1 cellular context compared by ENCODE assay signal in genomic region chr10:15097011-15097812, GRCh38.
A peak's percentile ranks its signal among the peaks of the same experiment; 100 is the strongest.
TF ChIP-seq lines count a peak whose summit lies in the region.

RPP38 (plus strand) TSS chr10:15097355; CDS start chr10:15103315, 5,960 bp downstream.

TF ChIP-seq in A549, 52 proteins besides CTCF, POLR2A, EP300 and RAD21 (continued from another document):
- TF ChIP-seq BHLHE40 (IDR thresholded peaks at IDR 0.05; ENCODE audit: low read depth, low read length) = no peak
- TF ChIP-seq RNF2 (IDR thresholded peaks at IDR 0.05; ENCODE audit: borderline replicate concordance, low read depth) = no peak
- no peak for TF ChIP-seq FOSB (CRISPR knock-in tag; IDR thresholded peaks at IDR 0.05)
- TF ChIP-seq KDM5A (IDR thresholded peaks at IDR 0.05) = peak; percentile 27; the same call in 1 of the 2 replicates
- no peak for TF ChIP-seq POLR2AphosphoS2 (conservative IDR thresholded peaks at IDR 0.05; ENCODE audit: low read length)
- TF ChIP-seq MAZ (IDR thresholded peaks at IDR 0.05; ENCODE audit: borderline replicate concordance, low read depth, low read length) = no peak; the same call in 1 of the 2 replicates
- peak; percentile 85 for TF ChIP-seq CHD2 (IDR thresholded peaks at IDR 0.05; ENCODE audit: low read length, partially characterized antibody)
- TF ChIP-seq NFE2L2 (conservative IDR thresholded peaks at IDR 0.05; ENCODE audit: low read length) = no peak
- TF ChIP-seq BCL3 (IDR thresholded peaks at IDR 0.05) = peak; percentile 92
- TF ChIP-seq REST (IDR thresholded peaks at IDR 0.05) = peak; percentile 64
